ENCODE assay signal across 19 cellular contexts in the genomic region with DNA sequence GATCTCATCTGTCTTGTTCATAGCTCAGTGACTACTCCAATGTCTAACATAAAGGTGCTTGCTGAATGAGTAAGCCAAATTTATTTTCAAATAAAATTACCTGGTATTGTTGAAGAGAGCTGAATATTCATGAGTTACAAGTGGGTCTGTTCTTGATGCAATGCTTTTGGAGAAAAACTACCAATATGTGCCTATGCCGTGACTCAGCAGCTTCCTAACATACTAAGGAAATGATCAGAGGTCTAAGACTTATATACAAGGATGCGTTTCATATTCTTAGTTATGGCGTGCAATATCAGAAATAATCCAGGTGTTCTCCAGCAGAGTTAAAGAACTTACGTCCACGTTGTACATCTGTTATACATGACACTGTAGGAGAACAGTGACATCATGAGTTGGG.
"Had no signal": no experiment of that assay in that cellular context is flagged by ENCODE, and none has a peak within 500 bp of the region (broad histone marks: within the 10 kb centered on the region; RNA-seq: fewer than 3 reads in every experiment).

No MANE protein-coding gene starts in this region.

- H3K4me2 ChIP-seq: SK-N-SH had no signal

- H3K27me3 ChIP-seq: body of pancreas, colonic mucosa, gastroesophageal sphincter, heart left ventricle, pancreas, spleen, thyroid gland had no signal

- H3K27ac ChIP-seq: body of pancreas, colonic mucosa, gastroesophageal sphincter, heart left ventricle, pancreas, spleen, thyroid gland had no signal

- H3K4me3 ChIP-seq: body of pancreas, colonic mucosa, gastroesophageal sphincter, heart left ventricle, pancreas, spleen, thyroid gland had no signal

- H3K9ac ChIP-seq: SK-N-SH had no signal

- DNase-seq: activated CD4-positive, alpha-beta T cell treated with anti-CD3 and anti-CD28 coated beads, Interleukin-2, amount 10 ng/mL, durations not matched to agents 7 days and 5 days; activated CD4-positive, CD25-positive, alpha-beta regulatory T cell; activated CD8-positive, alpha-beta T cell treated with anti-CD3 and anti-CD28 coated beads, Interleukin-2, amount 10 ng/mL, durations not matched to agents 7 days and 5 days; activated gamma-delta T cell treated with Interleukin-2 at 50 U/mL for 16 hours; activated naive CD8-positive, alpha-beta T cell treated with anti-CD3 and anti-CD28 coated beads for 36 hours; amniotic stem cell; body of pancreas; colonic mucosa; erythroblast; heart left ventricle; kidney glomerular epithelial cell; left ventricle myocardium superior; pancreas; SK-N-SH; spleen; stimulated activated naive B cell treated with anti-CD40 and anti-IgM and Interleukin-4, amounts not matched to agents 10 μg/mL and 1 μg/mL and 100 μg/mL, for 72 hours; thyroid gland had no signal

- H3K36me3 ChIP-seq: colonic mucosa, pancreas, thyroid gland had no signal

- H3K9me3 ChIP-seq: body of pancreas, colonic mucosa, gastroesophageal sphincter, heart left ventricle, pancreas, SK-N-SH, spleen, thyroid gland had no signal

- ATAC-seq: activated CD8-positive, alpha-beta T cell treated with anti-CD3 and anti-CD28 coated beads, Interleukin-2, amount 10 ng/mL, durations not matched to agents 7 days and 5 days; body of pancreas; gastroesophageal sphincter; heart left ventricle; left ventricle myocardium superior; pancreas; sciatic nerve; stimulated activated naive B cell treated with anti-CD40 and anti-IgM and Interleukin-4, amounts not matched to agents 10 μg/mL and 1 μg/mL and 100 μg/mL, for 72 hours had no signal

- H3K4me1 ChIP-seq: colonic mucosa had no signal
